ENCODE assay signal across 9 cellular contexts in the genomic region with DNA sequence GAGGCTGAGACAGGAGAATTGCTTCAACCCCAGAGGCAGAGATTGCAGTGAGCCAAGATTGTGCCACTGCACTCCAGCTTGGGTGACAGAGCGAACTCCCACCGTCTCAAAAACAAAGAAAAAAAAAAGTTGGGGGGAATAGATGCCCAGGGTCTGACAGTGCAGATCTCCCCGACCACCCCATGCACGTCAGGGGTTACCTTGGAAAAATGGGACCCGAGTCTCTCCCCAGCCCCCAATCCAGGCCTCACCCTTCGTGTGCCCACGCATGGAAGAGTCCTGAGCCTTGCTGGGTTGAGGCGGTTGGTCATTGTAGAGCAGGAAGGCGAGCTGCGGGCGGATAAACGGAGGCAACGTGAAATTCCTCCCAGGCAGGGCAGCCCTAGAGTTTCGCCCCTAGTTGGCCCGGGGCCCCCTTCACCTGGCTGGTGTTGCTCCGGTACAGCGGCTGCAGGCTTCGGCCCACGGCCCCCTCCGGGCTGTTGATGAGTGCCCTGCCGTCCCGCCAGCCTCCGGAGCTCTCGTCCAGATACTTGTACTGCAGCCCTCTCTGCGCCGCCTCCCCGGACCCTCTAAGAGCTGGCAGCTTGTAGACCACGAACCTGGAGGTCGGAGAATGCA. TPM values are rescaled to one million over a fixed set of nuclear protein-coding genes. Genes with fewer than 3 reads are reported as not detected.
A peak's percentile ranks its signal among the peaks of the same experiment; 100 is the strongest.
DNase-seq lines count a peak whose midpoint lies in the region; ATAC-seq, FAIRE-seq and TF ChIP-seq lines count a peak whose summit lies in the region.
"Had no signal": no experiment of that assay in that cellular context is flagged by ENCODE, and none has a peak within 500 bp of the region (broad histone marks: within the 10 kb centered on the region; RNA-seq: fewer than 3 reads in every experiment).

No MANE protein-coding gene starts in this region.

- ATAC-seq in A549: peak; percentile 21 to 46; a peak in 5 of 6 replicates
- peak; percentile 16 for ATAC-seq in GM18505 (IDR thresholded peaks at IDR 0.05; ENCODE audit: unreplicated experiment)
- peak; percentile 20 for ATAC-seq in HG03460 (IDR thresholded peaks at IDR 0.05; ENCODE audit: unreplicated experiment)
- ATAC-seq in activated naive CD8-positive, alpha-beta T cell treated with anti-CD3 and anti-CD28 coated beads, Interleukin-2, amount 10 ng/mL, durations not matched to agents 7 days and 5 days (ENCODE audit: low read depth): no peak
- ATAC-seq in HG03457 (IDR thresholded peaks at IDR 0.05; ENCODE audit: unreplicated experiment): no peak
- ATAC-seq in HG02884 (IDR thresholded peaks at IDR 0.05; ENCODE audit: unreplicated experiment): no peak

- POLR2A ChIA-PET in A549 (lab: Yijun Ruan, JAX): interaction anchor here (1.2 to 1.6 kb wide), 3 partner anchors 10 to 89 kb away, joined by 3 to 8 read pairs (median 3); a partner anchor contains a TSS
- POLR2A ChIA-PET in activated naive CD8-positive, alpha-beta T cell treated with anti-CD3 and anti-CD28 coated beads, Interleukin-2, amount 10 ng/mL, durations not matched to agents 7 days and 5 days (lab: Charles Lee): interaction anchor here (0.8 to 3.2 kb wide), 5 partner anchors 10 to 237 kb away, joined by 3 to 28 read pairs (median 8); a partner anchor contains a TSS

- TF ChIP-seq CTCF in A549 (IDR thresholded peaks at IDR 0.05) (no peak), right atrium auricular region (IDR thresholded peaks at IDR 0.05) (no peak), sigmoid colon (IDR thresholded peaks at IDR 0.05) (peak in 1 of 4 experiments; percentile 14)

- H3K27me3 Mint-ChIP-seq in activated naive CD8-positive, alpha-beta T cell treated with anti-CD3 and anti-CD28 coated beads, Interleukin-2, amount 10 ng/mL, durations not matched to agents 7 days and 5 days: no peaks in the 10 kb centered on the region

- TF ChIP-seq RAD21 in A549 (conservative IDR thresholded peaks at IDR 0.05 in 1 of 2, IDR thresholded peaks at IDR 0.05 in 1 of 2): no peak

- no peaks in the 10 kb centered on the region for H3K4me1 ChIP-seq in A549
- peaks cover 0 to 21% of the 10 kb centered on the region in 2 donors for H3K4me1 ChIP-seq in right atrium auricular region
- H3K4me1 ChIP-seq in sigmoid colon: peaks cover 0 to 30% (median 25%) of the 10 kb centered on the region in 4 donors

- H3K4me3 ChIP-seq in A549 (peak overlapping the region; percentile 89), right atrium auricular region (peak overlapping the region; percentile 57 to 81), sigmoid colon (peak overlapping the region; percentile 50 to 88 (median 80))

- DNase-seq in A549 (ENCODE audit: low read depth in 1 of 2, low spot score in 1 of 2): no peak
- no peak for DNase-seq in activated naive CD8-positive, alpha-beta T cell treated with anti-CD3 and anti-CD28 coated beads, Interleukin-2, amount 10 ng/mL, durations not matched to agents 7 days and 5 days
- peak; percentile 60 for DNase-seq in right atrium auricular region (ENCODE audit: low spot score)
- DNase-seq in sigmoid colon: peak; percentile 77

- CTCF ChIA-PET in A549 (lab: Yijun Ruan, JAX): interaction anchor here (0.9 to 1.9 kb wide), 4 partner anchors 9 to 115 kb away, joined by 3 to 8 read pairs (median 4); no protein-coding TSS in a partner anchor

- H3K36me3 Mint-ChIP-seq in activated naive CD8-positive, alpha-beta T cell treated with anti-CD3 and anti-CD28 coated beads, Interleukin-2, amount 10 ng/mL, durations not matched to agents 7 days and 5 days: peaks cover 15% of the 10 kb centered on the region

- peaks cover 17% of the 10 kb centered on the region for H3K36me3 ChIP-seq in right atrium auricular region
- peaks cover 0 to 32% (median 19%) of the 10 kb centered on the region in 4 donors for H3K36me3 ChIP-seq in sigmoid colon

- H3K4me1 Mint-ChIP-seq in activated naive CD8-positive, alpha-beta T cell treated with anti-CD3 and anti-CD28 coated beads, Interleukin-2, amount 10 ng/mL, durations not matched to agents 7 days and 5 days: peaks cover 20% of the 10 kb centered on the region

- H3K27ac ChIP-seq in A549 (peak overlapping the region; percentile 91 to 93), right atrium auricular region (peak overlapping the region; percentile 79 to 87), sigmoid colon (peak overlapping the region; percentile 89 to 97 (median 94))

- H3K4me3 Mint-ChIP-seq in activated naive CD8-positive, alpha-beta T cell treated with anti-CD3 and anti-CD28 coated beads, Interleukin-2, amount 10 ng/mL, durations not matched to agents 7 days and 5 days: peak overlapping the region; percentile 94

- peak overlapping the region; percentile 95 for H3K4me2 ChIP-seq in A549

- intact Hi-C loops in sigmoid colon (cut with DNase I): loop anchor here (10.0 kb wide), 1 partner anchor 224 kb away; a partner anchor contains a TSS

- H3K27me3 ChIP-seq in right atrium auricular region (peaks cover 0 to 12% of the 10 kb centered on the region in 2 donors), sigmoid colon (peaks cover 5 to 15% (median 10%) of the 10 kb centered on the region in 3 donors)

- FAIRE-seq in A549 (lab: Jason Lieb, UNC): no peak

- H3K9me3 Mint-ChIP-seq in activated naive CD8-positive, alpha-beta T cell treated with anti-CD3 and anti-CD28 coated beads, Interleukin-2, amount 10 ng/mL, durations not matched to agents 7 days and 5 days: peaks cover 2% of the 10 kb centered on the region

- WGBS in A549 (ENCODE audit: missing lambda C conversion rate): 57% methylated on average over 9 of the region's 29 CpGs
- 12 to 17% methylated on average over 29 of the region's 29 CpGs for WGBS in sigmoid colon, 2 donors

- H3K9me3 ChIP-seq in A549: peaks cover 9% of the 10 kb centered on the region; the same call in 2 of the 3 replicates
- H3K9me3 ChIP-seq in right atrium auricular region: peaks cover 0 to 9% of the 10 kb centered on the region in 2 donors
- no peaks in the 10 kb centered on the region for H3K9me3 ChIP-seq in sigmoid colon

- TF ChIP-seq EP300 in A549 (IDR thresholded peaks at IDR 0.05) (no peak), sigmoid colon (IDR thresholded peaks at IDR 0.05) (no peak)

- peak overlapping the region; percentile 88 for H3K27ac Mint-ChIP-seq in activated naive CD8-positive, alpha-beta T cell treated with anti-CD3 and anti-CD28 coated beads, Interleukin-2, amount 10 ng/mL, durations not matched to agents 7 days and 5 days

- no peak for TF ChIP-seq POLR2A in A549 (IDR thresholded peaks at IDR 0.05; ENCODE audit: low read length)
- TF ChIP-seq POLR2A in GM18505 (IDR thresholded peaks at IDR 0.05; ENCODE audit: borderline replicate concordance, extremely low read depth, insufficient read depth, insufficient read length): no peak
- TF ChIP-seq POLR2A in sigmoid colon (IDR thresholded peaks at IDR 0.05): no peak

RNA-seq across cellular contexts. Expression of a gene that starts 0.6 kb away (rescaled TPM):
- polyA plus RNA-seq in A549 (2011; rRNA removed): 15.7 and 22.9 TPM in 2 replicates
- 17.2 and 23.2 TPM in 2 replicates for polyA plus RNA-seq in A549 (2012; cell fraction: cytosol; rRNA removed)
- polyA plus RNA-seq in A549 (2012; cell fraction: nucleus; rRNA removed): 13.7 and 14.1 TPM in 2 replicates
- 19.9 to 24.9 TPM (median 24.6 TPM) in 3 replicates for polyA plus RNA-seq in A549 (2017; fragmentation: RNase III; extraction: RNeasy Plus Mini Kit Qiagen cat#74134 plus additional on column Dnase treatment)
- polyA minus RNA-seq in A549 (2011; rRNA and poly(A)+ RNA removed): 16.9 and 20.2 TPM in 2 replicates
- 10 to 100 TPM; 29.0 to 30.4 TPM for total RNA-seq in activated naive CD8-positive, alpha-beta T cell treated with anti-CD3 and anti-CD28 coated beads, Interleukin-2, amount 10 ng/mL, durations not matched to agents 7 days and 5 days
- total RNA-seq in right atrium auricular region: 10 to 100 TPM; 24.2 to 24.9 TPM
- total RNA-seq in sigmoid colon: 10 to 100 TPM; 28.6 to 45.1 (median 32.1) TPM
- 10 to 100 TPM; 11.4 to 45.4 (median 24.5) TPM for polyA plus RNA-seq in sigmoid colon

RNA-seq across cellular contexts. Expression of a gene that starts 6.3 kb away (rescaled TPM):
- polyA plus RNA-seq in A549 (2011; rRNA removed) (not detected in 2 replicates), A549 (2017; fragmentation: RNase III; extraction: RNeasy Plus Mini Kit Qiagen cat#74134 plus additional on column Dnase treatment) (not detected in 3 replicates), sigmoid colon (under 1 TPM in 1 of 3 donors, not detected in 2; 0.10 TPM)
- 0.04 TPM in 2 replicates for polyA plus RNA-seq in A549 (2012; cell fraction: cytosol; rRNA removed)
- polyA plus RNA-seq in A549 (2012; cell fraction: nucleus; rRNA removed): 0.05 TPM in 1 of 2 replicates, not detected in the other
- not detected in 2 replicates for polyA minus RNA-seq in A549 (2011; rRNA and poly(A)+ RNA removed)
- total RNA-seq in activated naive CD8-positive, alpha-beta T cell treated with anti-CD3 and anti-CD28 coated beads, Interleukin-2, amount 10 ng/mL, durations not matched to agents 7 days and 5 days: under 1 TPM in 1 of 2 experiments, not detected in 1; 0.19 TPM
- total RNA-seq in right atrium auricular region (under 1 TPM in 1 of 2 donors, not detected in 1; 0.26 TPM), sigmoid colon (not detected)
- total RNA-seq: myocyte had no signal

RNA-seq across cellular contexts. Expression of a gene that starts 10.3 kb away (rescaled TPM):
- polyA plus RNA-seq in A549 (2011; rRNA removed): 8.0 and 8.8 TPM in 2 replicates
- 19.2 and 21.1 TPM in 2 replicates for polyA plus RNA-seq in A549 (2012; cell fraction: cytosol; rRNA removed)
- 54.9 and 68.4 TPM in 2 replicates for polyA plus RNA-seq in A549 (2012; cell fraction: nucleus; rRNA removed)
- polyA plus RNA-seq in A549 (2017; fragmentation: RNase III; extraction: RNeasy Plus Mini Kit Qiagen cat#74134 plus additional on column Dnase treatment): 14.9 to 18.8 TPM (median 15.2 TPM) in 3 replicates
- 6.7 and 9.1 TPM in 2 replicates for polyA minus RNA-seq in A549 (2011; rRNA and poly(A)+ RNA removed)
- 10 to 100 TPM; 39.7 to 43.4 TPM for total RNA-seq in activated naive CD8-positive, alpha-beta T cell treated with anti-CD3 and anti-CD28 coated beads, Interleukin-2, amount 10 ng/mL, durations not matched to agents 7 days and 5 days
- 10 to 100 TPM; 28.4 to 58.3 TPM for total RNA-seq in right atrium auricular region
- total RNA-seq in sigmoid colon: 10 to 100 TPM; 24.7 to 85.0 (median 34.8) TPM
- 10 to 100 TPM; 10.8 to 40.0 (median 21.3) TPM for polyA plus RNA-seq in sigmoid colon

RNA-seq across cellular contexts. Expression of a gene that starts 38.4 kb away (rescaled TPM):
- 0.13 and 0.41 TPM in 2 replicates for polyA plus RNA-seq in A549 (2011; rRNA removed)
- polyA plus RNA-seq in A549 (2012; cell fraction: cytosol; rRNA removed): 0.42 and 0.49 TPM in 2 replicates
- 0.19 and 0.37 TPM in 2 replicates for polyA plus RNA-seq in A549 (2012; cell fraction: nucleus; rRNA removed)
- polyA plus RNA-seq in A549 (2017; fragmentation: RNase III; extraction: RNeasy Plus Mini Kit Qiagen cat#74134 plus additional on column Dnase treatment): 0.25 to 0.40 TPM (median 0.39 TPM) in 3 replicates
- polyA minus RNA-seq in A549 (2011; rRNA and poly(A)+ RNA removed): 0.17 TPM in 1 of 2 replicates, not detected in the other
- total RNA-seq in activated naive CD8-positive, alpha-beta T cell treated with anti-CD3 and anti-CD28 coated beads, Interleukin-2, amount 10 ng/mL, durations not matched to agents 7 days and 5 days: 1 to 10 TPM; 3.6 to 4.4 TPM
- total RNA-seq in right atrium auricular region: not detected
- total RNA-seq in sigmoid colon: not detected
- under 1 TPM in 1 of 3 donors, not detected in 2; 0.17 TPM for polyA plus RNA-seq in sigmoid colon

RNA-seq across cellular contexts. Expression of a gene that starts 42.3 kb away (rescaled TPM):
- polyA plus RNA-seq in A549 (2011; rRNA removed) (1.4 and 1.8 TPM in 2 replicates), A549 (2017; fragmentation: RNase III; extraction: RNeasy Plus Mini Kit Qiagen cat#74134 plus additional on column Dnase treatment) (1.8 to 3.0 TPM (median 2.2 TPM) in 3 replicates), sigmoid colon (1 to 10 TPM; 1.2 to 2.6 (median 1.8) TPM)
- polyA plus RNA-seq in A549 (2012; cell fraction: cytosol; rRNA removed): 2.4 and 3.3 TPM in 2 replicates
- polyA plus RNA-seq in A549 (2012; cell fraction: nucleus; rRNA removed): 9.0 and 10.9 TPM in 2 replicates
- polyA minus RNA-seq in A549 (2011; rRNA and poly(A)+ RNA removed): 1.3 and 1.5 TPM in 2 replicates
- 1 to 10 TPM; 1.8 to 2.6 TPM for total RNA-seq in activated naive CD8-positive, alpha-beta T cell treated with anti-CD3 and anti-CD28 coated beads, Interleukin-2, amount 10 ng/mL, durations not matched to agents 7 days and 5 days
- total RNA-seq in right atrium auricular region (not detected), sigmoid colon (1 to 10 TPM in 1 of 4 donors, under 1 TPM in 3; 0.49 to 3.3 (median 0.76) TPM)
- total RNA-seq: myocyte had no signal

Comparison
In these comparisons a context has a peak if more than half of its experiments do, and no peak if none do; other contexts are left out.
1. ATAC-seq: peak in A549 (2 of 2), GM18505 (single experiment) and HG03460 (single experiment); none in activated naive CD8-positive, alpha-beta T cell treated with anti-CD3 and anti-CD28 coated beads, Interleukin-2, amount 10 ng/mL, durations not matched to agents 7 days and 5 days (single experiment), HG03457 (single experiment) and HG02884 (single experiment).
2. DNase-seq: peak in right atrium auricular region (single experiment) and sigmoid colon (single experiment); none in A549 (0 of 2) and activated naive CD8-positive, alpha-beta T cell treated with anti-CD3 and anti-CD28 coated beads, Interleukin-2, amount 10 ng/mL, durations not matched to agents 7 days and 5 days (single experiment).
3. Peak in every context shown above with its lines, with median percentiles within 50 percentile points of each other: H3K27ac ChIP-seq and H3K4me3 ChIP-seq.